Comparison of ENCODE assay signal across 9 cellular contexts in the genomic region with DNA sequence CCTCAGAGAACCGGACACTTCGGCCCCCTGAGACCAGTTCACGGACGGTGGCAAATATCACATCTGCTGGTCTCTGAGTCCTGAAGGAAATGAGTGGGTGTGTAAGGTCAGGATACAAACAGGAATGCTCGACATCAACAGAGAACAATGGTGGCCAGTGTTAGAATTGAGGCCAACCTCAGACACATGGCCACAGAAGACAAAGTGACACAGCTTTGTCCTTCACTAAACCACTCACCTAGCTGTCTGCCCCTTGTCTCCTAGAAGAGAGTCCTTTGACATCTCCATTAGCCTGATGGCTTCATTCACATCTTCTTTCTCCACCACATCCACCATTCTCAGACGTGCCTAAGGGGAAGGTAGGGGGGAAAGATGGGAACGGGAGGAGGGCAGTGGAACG. TPM values are rescaled to one million over a fixed set of nuclear protein-coding genes. Genes with fewer than 3 reads are reported as not detected.
DNase-seq lines count a peak whose midpoint lies in the region; ATAC-seq lines count a peak whose summit lies in the region.
"Had no signal": no experiment of that assay in that cellular context is flagged by ENCODE, and none has a peak within 500 bp of the region (broad histone marks: within the 10 kb centered on the region; RNA-seq: fewer than 3 reads in every experiment).

No MANE protein-coding gene starts in this region.

- H3K27ac ChIP-seq in stomach smooth muscle (ENCODE audit: low read length): peak overlapping the region; percentile 67
- H3K27ac ChIP-seq: coronary artery had no signal

- H3K9me3 ChIP-seq in stomach smooth muscle (ENCODE audit: control insufficient read depth in 2 of 2, low read length in 2 of 2): no peaks in the 10 kb centered on the region

- H3K27ac Mint-ChIP-seq in activated T-cell treated with anti-CD3 and anti-CD28 coated beads, Interleukin-2, amount 50 U/mL, for 24 hours: peak overlapping the region; percentile 97

- H3K4me3 ChIP-seq in stomach smooth muscle (ENCODE audit: low read length in 2 of 2): peak overlapping the region in 1 of 2 donors; percentile 22
- H3K4me3 ChIP-seq: coronary artery had no signal

- H3K4me3 Mint-ChIP-seq in activated T-cell treated with anti-CD3 and anti-CD28 coated beads, Interleukin-2, amount 50 U/mL, for 24 hours: no peak overlapping the region
- H3K4me3 Mint-ChIP-seq in activated T-cell treated with anti-CD3 and anti-CD28 coated beads, Interleukin-2, amount 50 U/mL, for 4 hours: no peak overlapping the region

- peaks cover 30% of the 10 kb centered on the region for H3K4me1 ChIP-seq in stomach smooth muscle (ENCODE audit: control insufficient read depth, insufficient read depth, low read length)

- H3K36me3 Mint-ChIP-seq in activated T-cell treated with anti-CD3 and anti-CD28 coated beads, Interleukin-2, amount 50 U/mL, for 24 hours (ENCODE audit: low read depth): peaks cover 95% of the 10 kb centered on the region
- peaks cover 48% of the 10 kb centered on the region for H3K36me3 Mint-ChIP-seq in activated T-cell treated with anti-CD3 and anti-CD28 coated beads, Interleukin-2, amount 50 U/mL, for 4 hours (ENCODE audit: insufficient read depth)

- H3K27me3 ChIP-seq in stomach smooth muscle (ENCODE audit: control insufficient read depth in 1 of 2, insufficient read depth in 2 of 2, low read length in 2 of 2): no peaks in the 10 kb centered on the region

- no peak for ATAC-seq in activated T-cell treated with anti-CD3 and anti-CD28 coated beads, Interleukin-2, amount 50 U/mL, for 4 hours
- ATAC-seq: left ventricle myocardium superior had no signal

- peaks cover 67% of the 10 kb centered on the region for H3K4me1 Mint-ChIP-seq in activated T-cell treated with anti-CD3 and anti-CD28 coated beads, Interleukin-2, amount 50 U/mL, for 24 hours (ENCODE audit: low read depth)
- H3K4me1 Mint-ChIP-seq in activated T-cell treated with anti-CD3 and anti-CD28 coated beads, Interleukin-2, amount 50 U/mL, for 4 hours (ENCODE audit: low read depth): peaks cover 25% of the 10 kb centered on the region

- H3K27me3 Mint-ChIP-seq in activated T-cell treated with anti-CD3 and anti-CD28 coated beads, Interleukin-2, amount 50 U/mL, for 24 hours: no peaks in the 10 kb centered on the region
- H3K27me3 Mint-ChIP-seq in activated T-cell treated with anti-CD3 and anti-CD28 coated beads, Interleukin-2, amount 50 U/mL, for 4 hours (ENCODE audit: low read depth): no peaks in the 10 kb centered on the region

- H3K9me3 Mint-ChIP-seq in activated T-cell treated with anti-CD3 and anti-CD28 coated beads, Interleukin-2, amount 50 U/mL, for 24 hours: no peaks in the 10 kb centered on the region
- no peaks in the 10 kb centered on the region for H3K9me3 Mint-ChIP-seq in activated T-cell treated with anti-CD3 and anti-CD28 coated beads, Interleukin-2, amount 50 U/mL, for 4 hours

- DNase-seq in activated T-cell treated with anti-CD3 and anti-CD28 coated beads, Interleukin-2, amount 50 U/mL, for 24 hours: no peak
- DNase-seq in activated T-cell treated with anti-CD3 and anti-CD28 coated beads, Interleukin-2, amount 50 U/mL, for 4 hours: no peak
- no peak for DNase-seq in GOT3 (lab: John Stamatoyannopoulos, UW)
- DNase-seq: activated effector memory CD4-positive, alpha-beta T cell treated with anti-CD3 and anti-CD28 coated beads, Interleukin-2, amount 50 U/mL, for 16 hours; left ventricle myocardium superior; NCI-H2081; OCI-M1 had no signal

- H3K9ac ChIP-seq in stomach smooth muscle (ENCODE audit: low read length in 2 of 2): no peak overlapping the region

- peaks cover 54 to 66% of the 10 kb centered on the region in 2 donors for H3K36me3 ChIP-seq in stomach smooth muscle (ENCODE audit: control insufficient read depth in 2 of 2, insufficient read depth in 2 of 2, low read length in 2 of 2)

RNA-seq across cellular contexts. Expression of a gene that starts 4.3 kb away (rescaled TPM):
- total RNA-seq in activated T-cell treated with anti-CD3 and anti-CD28 coated beads, Interleukin-2, amount 50 U/mL, for 4 hours: 100 to 1,000 TPM; 105 to 120 (median 112) TPM

RNA-seq across cellular contexts. Expression of a gene that starts 8.1 kb away (rescaled TPM):
- total RNA-seq in activated T-cell treated with anti-CD3 and anti-CD28 coated beads, Interleukin-2, amount 50 U/mL, for 4 hours: 100 to 1,000 TPM; 471 to 592 (median 521) TPM

RNA-seq across cellular contexts. Expression of a gene that starts 8.4 kb away (rescaled TPM):
- 10 to 100 TPM; 13.4 to 16.0 (median 16.0) TPM for total RNA-seq in activated T-cell treated with anti-CD3 and anti-CD28 coated beads, Interleukin-2, amount 50 U/mL, for 4 hours

RNA-seq across cellular contexts. Expression of a gene that starts 11.5 kb away (rescaled TPM):
- total RNA-seq in activated T-cell treated with anti-CD3 and anti-CD28 coated beads, Interleukin-2, amount 50 U/mL, for 4 hours: 10 to 100 TPM; 18.8 to 21.8 (median 21.6) TPM

RNA-seq across cellular contexts. Expression of a gene that starts 26.1 kb away (rescaled TPM):
- total RNA-seq in activated T-cell treated with anti-CD3 and anti-CD28 coated beads, Interleukin-2, amount 50 U/mL, for 4 hours: 10 to 100 TPM; 67.3 to 74.2 (median 72.9) TPM
